ENCODE assay signal across 8 cellular contexts in genomic region chr6:11232968-11233626, GRCh38. TPM values are rescaled to one million over a fixed set of nuclear protein-coding genes. Genes with fewer than 3 reads are reported as not detected.
DNase-seq lines count a peak whose midpoint lies in the region; ATAC-seq and TF ChIP-seq lines count a peak whose summit lies in the region.

No MANE protein-coding gene starts in this region.

- H3K4me3 Mint-ChIP-seq in activated CD4-positive, alpha-beta T cell treated with anti-CD3 and anti-CD28 coated beads for 36 hours, result peak overlapping the region; percentile 81
- H3K4me3 Mint-ChIP-seq in activated CD4-positive, alpha-beta memory T cell treated with anti-CD3 and anti-CD28 coated beads for 36 hours, result peak overlapping the region; percentile 81

- H3K4me1 ChIP-seq in HUES48 (ENCODE audit: control insufficient read depth, insufficient read depth, low read length) (peaks cover 29% of the 10 kb centered on the region), sigmoid colon (peaks cover 0 to 43% (median 23%) of the 10 kb centered on the region in 4 donors)

- H3K9ac ChIP-seq in HUES48 (ENCODE audit: low read depth, low read length), result peak overlapping the region; percentile 63; the same call in 1 of the 2 replicates

- H3K36me3 ChIP-seq in HUES48 (ENCODE audit: control insufficient read depth, insufficient read depth, low read length) (no peaks in the 10 kb centered on the region), sigmoid colon (no peaks in the 10 kb centered on the region)

- H3K4me1 Mint-ChIP-seq in activated CD4-positive, alpha-beta T cell treated with anti-CD3 and anti-CD28 coated beads for 36 hours, result peaks cover 65% of the 10 kb centered on the region
- H3K4me1 Mint-ChIP-seq in activated CD4-positive, alpha-beta memory T cell treated with anti-CD3 and anti-CD28 coated beads for 36 hours (ENCODE audit: low read depth), result peaks cover 63% of the 10 kb centered on the region

- H3K27ac Mint-ChIP-seq in activated CD4-positive, alpha-beta T cell treated with anti-CD3 and anti-CD28 coated beads for 36 hours, result peak overlapping the region; percentile 95
- peak overlapping the region; percentile 96 for H3K27ac Mint-ChIP-seq in activated CD4-positive, alpha-beta memory T cell treated with anti-CD3 and anti-CD28 coated beads for 36 hours

- H3K27ac ChIP-seq in HUES48 (ENCODE audit: low read depth, low read length) (peak overlapping the region; percentile 94), sigmoid colon (peak overlapping the region; percentile 83 to 92 (median 89))

- no peak for TF ChIP-seq POLR2A in sigmoid colon (IDR thresholded peaks at IDR 0.05)

- intact Hi-C loops in activated CD4-positive, alpha-beta T cell treated with anti-CD3 and anti-CD28 coated beads for 36 hours (cut with DNase I, micrococcal nuclease), result loop anchor here (1.0 to 10.0 kb wide), 16 partner anchors 44 to 538 kb away; partner anchors contain the start of genes C6orf52 (in 1 of the 2), MAK (in 1 of the 2) and PAK1IP1 (in 1 of the 2)
- intact Hi-C loops in activated CD4-positive, alpha-beta memory T cell treated with anti-CD3 and anti-CD28 coated beads for 36 hours (cut with micrococcal nuclease), result loop anchor here (1.0 to 10.0 kb wide), 15 partner anchors 9 to 482 kb away; partner anchors contain the start of gene SMIM13
- intact Hi-C loops in left cardiac atrium (cut with DNase I), result loop anchor here in 1 of 2 donors (2.0 to 10.0 kb wide), 3 partner anchors 61 to 132 kb away; no protein-coding TSS in a partner anchor
- intact Hi-C loops in sigmoid colon (cut with DNase I), result no loop called here

- peak overlapping the region; percentile 75 for H3K4me3 ChIP-seq in HUES48 (ENCODE audit: low read depth, low read length)
- H3K4me3 ChIP-seq in sigmoid colon, result peak overlapping the region; percentile 45 to 64 (median 57)

- H3K9me3 Mint-ChIP-seq in activated CD4-positive, alpha-beta T cell treated with anti-CD3 and anti-CD28 coated beads for 36 hours (ENCODE audit: low read depth), result no peaks in the 10 kb centered on the region
- no peaks in the 10 kb centered on the region for H3K9me3 Mint-ChIP-seq in activated CD4-positive, alpha-beta memory T cell treated with anti-CD3 and anti-CD28 coated beads for 36 hours

- TF ChIP-seq EP300 in sigmoid colon (IDR thresholded peaks at IDR 0.05), result no peak

- H3K36me3 Mint-ChIP-seq in activated CD4-positive, alpha-beta T cell treated with anti-CD3 and anti-CD28 coated beads for 36 hours (ENCODE audit: low read depth), result peaks cover 3% of the 10 kb centered on the region
- H3K36me3 Mint-ChIP-seq in activated CD4-positive, alpha-beta memory T cell treated with anti-CD3 and anti-CD28 coated beads for 36 hours, result peaks cover 8% of the 10 kb centered on the region

- POLR2A ChIA-PET in activated CD4-positive, alpha-beta T cell treated with anti-CD3 and anti-CD28 coated beads for 36 hours (lab: Charles Lee), result interaction anchor here (0.5 to 1.6 kb wide), 5 partner anchors 15 to 227 kb away, joined by 3 to 6 read pairs (median 3); no protein-coding TSS in a partner anchor
- POLR2A ChIA-PET in activated CD4-positive, alpha-beta memory T cell treated with anti-CD3 and anti-CD28 coated beads for 36 hours (lab: Charles Lee), result interaction anchor here (0.5 to 4.2 kb wide), 18 partner anchors 10 to 227 kb away, joined by 3 to 51 read pairs (median 4); no protein-coding TSS in a partner anchor

- peak; percentile 17 for ATAC-seq in activated CD4-positive, alpha-beta T cell treated with anti-CD3 and anti-CD28 coated beads for 36 hours
- peak; percentile 4 to 5 for ATAC-seq in left cardiac atrium
- ATAC-seq in GM18873 (IDR thresholded peaks at IDR 0.05; ENCODE audit: low FRiP score, unreplicated experiment), result no peak

- H3K27me3 ChIP-seq in HUES48 (ENCODE audit: control insufficient read depth, insufficient read depth, low read length) (no peaks in the 10 kb centered on the region; the same call in 1 of the 2 replicates), sigmoid colon (no peaks in the 10 kb centered on the region)

- no peak for TF ChIP-seq CTCF in sigmoid colon (IDR thresholded peaks at IDR 0.05)

- H3K9me3 ChIP-seq in HUES48 (ENCODE audit: control insufficient read depth, insufficient read depth, low read length), result no peaks in the 10 kb centered on the region
- H3K9me3 ChIP-seq in sigmoid colon, result no peaks in the 10 kb centered on the region

- CTCF ChIA-PET in activated CD4-positive, alpha-beta T cell treated with anti-CD3 and anti-CD28 coated beads for 36 hours (lab: Charles Lee), result interaction anchor here (0.6 to 1.7 kb wide), 7 partner anchors 15 to 263 kb away, joined by 3 to 6 read pairs (median 3); no protein-coding TSS in a partner anchor
- CTCF ChIA-PET in activated CD4-positive, alpha-beta memory T cell treated with anti-CD3 and anti-CD28 coated beads for 36 hours (lab: Charles Lee), result interaction anchor here (0.6 to 2.8 kb wide), 8 partner anchors 10 to 263 kb away, joined by 3 to 13 read pairs (median 3); no protein-coding TSS in a partner anchor

- no peaks in the 10 kb centered on the region for H3K27me3 Mint-ChIP-seq in activated CD4-positive, alpha-beta T cell treated with anti-CD3 and anti-CD28 coated beads for 36 hours
- no peaks in the 10 kb centered on the region for H3K27me3 Mint-ChIP-seq in activated CD4-positive, alpha-beta memory T cell treated with anti-CD3 and anti-CD28 coated beads for 36 hours

- no peak for DNase-seq in activated CD4-positive, alpha-beta T cell treated with anti-CD3 and anti-CD28 coated beads for 36 hours
- no peak for DNase-seq in activated CD4-positive, alpha-beta T cell treated with anti-CD3 and anti-CD28 coated beads for 1 hour
- no peak for DNase-seq in activated CD4-positive, alpha-beta memory T cell treated with anti-CD3 and anti-CD28 coated beads for 36 hours
- DNase-seq in left cardiac atrium, result no peak
- DNase-seq in sigmoid colon, result no peak
- no peak for DNase-seq in stimulated activated CD4-positive, alpha-beta T cell treated with anti-CD3 and anti-CD28 coated beads, Interleukin-4, amount 100 ng/mL, for 1 hour

- 6 to 22% methylated on average over 18 of the region's 18 CpGs for WGBS in sigmoid colon, 2 donors

RNA-seq across cellular contexts. Expression of gene NEDD9, which starts 0.6 kb away (rescaled TPM):
- 10 to 100 TPM; 23.6 to 27.3 TPM for total RNA-seq in activated CD4-positive, alpha-beta T cell treated with anti-CD3 and anti-CD28 coated beads for 36 hours
- total RNA-seq in activated CD4-positive, alpha-beta memory T cell treated with anti-CD3 and anti-CD28 coated beads for 36 hours, result 10 to 100 TPM; 26.6 to 31.5 TPM
- total RNA-seq in left cardiac atrium (10 to 100 TPM; 34.0 to 42.9 TPM), sigmoid colon (10 to 100 TPM; 13.8 to 21.4 (median 20.0) TPM)
- 10 to 100 TPM; 20.5 to 42.5 (median 23.4) TPM for polyA plus RNA-seq in sigmoid colon
